In the genomic region with DNA sequence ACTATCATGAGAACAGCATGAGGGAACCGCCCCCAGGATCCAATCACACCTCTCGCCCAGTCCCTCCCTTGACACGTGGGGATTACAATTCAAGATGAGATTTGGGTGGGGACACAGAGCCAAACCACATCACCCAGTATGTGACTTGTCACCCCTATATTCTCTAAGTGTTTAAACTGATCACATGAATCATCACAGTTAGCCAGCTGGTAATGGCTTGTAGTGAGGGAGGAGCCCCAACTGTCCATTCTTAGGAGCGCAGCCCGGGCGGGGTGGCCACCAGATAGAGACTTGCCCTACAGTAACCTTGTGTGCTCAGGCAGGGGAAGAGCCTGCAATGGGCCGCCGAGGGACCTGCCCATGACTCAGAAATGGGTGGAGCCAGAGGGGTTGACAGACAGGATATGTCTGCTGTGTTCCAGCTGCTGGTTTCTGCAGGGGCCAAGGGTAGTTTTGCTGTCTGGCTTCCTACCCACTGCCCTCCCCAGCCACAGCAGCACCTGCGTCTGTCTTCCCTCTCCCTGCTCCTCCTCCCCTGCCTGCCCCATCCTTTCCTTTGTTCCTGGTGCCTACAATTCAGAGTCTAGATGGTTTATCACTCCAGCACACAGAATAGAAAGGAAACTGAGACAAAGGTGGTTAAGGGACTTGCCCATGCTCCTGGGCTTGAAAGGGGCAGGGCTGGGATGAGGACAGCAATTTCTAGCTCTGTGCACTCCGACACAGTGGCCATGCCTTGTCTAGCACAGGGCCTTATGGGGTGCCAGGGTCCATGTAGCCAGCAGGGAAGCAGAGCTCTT, we compare ENCODE assay signal across 1 cellular context.
TF ChIP-seq lines count a peak whose summit lies in the region.

No MANE protein-coding gene starts in this region.

TF ChIP-seq in K562, 482 proteins besides CTCF, POLR2A, EP300 and RAD21:
- TF ChIP-seq, protein P1, sequence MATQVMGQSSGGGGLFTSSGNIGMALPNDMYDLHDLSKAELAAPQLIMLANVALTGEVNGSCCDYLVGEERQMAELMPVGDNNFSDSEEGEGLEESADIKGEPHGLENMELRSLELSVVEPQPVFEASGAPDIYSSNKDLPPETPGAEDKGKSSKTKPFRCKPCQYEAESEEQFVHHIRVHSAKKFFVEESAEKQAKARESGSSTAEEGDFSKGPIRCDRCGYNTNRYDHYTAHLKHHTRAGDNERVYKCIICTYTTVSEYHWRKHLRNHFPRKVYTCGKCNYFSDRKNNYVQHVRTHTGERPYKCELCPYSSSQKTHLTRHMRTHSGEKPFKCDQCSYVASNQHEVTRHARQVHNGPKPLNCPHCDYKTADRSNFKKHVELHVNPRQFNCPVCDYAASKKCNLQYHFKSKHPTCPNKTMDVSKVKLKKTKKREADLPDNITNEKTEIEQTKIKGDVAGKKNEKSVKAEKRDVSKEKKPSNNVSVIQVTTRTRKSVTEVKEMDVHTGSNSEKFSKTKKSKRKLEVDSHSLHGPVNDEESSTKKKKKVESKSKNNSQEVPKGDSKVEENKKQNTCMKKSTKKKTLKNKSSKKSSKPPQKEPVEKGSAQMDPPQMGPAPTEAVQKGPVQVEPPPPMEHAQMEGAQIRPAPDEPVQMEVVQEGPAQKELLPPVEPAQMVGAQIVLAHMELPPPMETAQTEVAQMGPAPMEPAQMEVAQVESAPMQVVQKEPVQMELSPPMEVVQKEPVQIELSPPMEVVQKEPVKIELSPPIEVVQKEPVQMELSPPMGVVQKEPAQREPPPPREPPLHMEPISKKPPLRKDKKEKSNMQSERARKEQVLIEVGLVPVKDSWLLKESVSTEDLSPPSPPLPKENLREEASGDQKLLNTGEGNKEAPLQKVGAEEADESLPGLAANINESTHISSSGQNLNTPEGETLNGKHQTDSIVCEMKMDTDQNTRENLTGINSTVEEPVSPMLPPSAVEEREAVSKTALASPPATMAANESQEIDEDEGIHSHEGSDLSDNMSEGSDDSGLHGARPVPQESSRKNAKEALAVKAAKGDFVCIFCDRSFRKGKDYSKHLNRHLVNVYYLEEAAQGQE (CRISPR knock-in tag; IDR thresholded peaks at IDR 0.05; ENCODE audit: low read depth), result no peak
- peak; percentile 88 for TF ChIP-seq ZFP36 (IDR thresholded peaks at IDR 0.05; ENCODE audit: low read depth, low read length, partially characterized antibody)
- TF ChIP-seq USF1 (CRISPR knock-in tag; IDR thresholded peaks at IDR 0.05), result peak; percentile 33
- peak; percentile 44; the same call in 1 of the 2 replicates for TF ChIP-seq L3MBTL2 (IDR thresholded peaks at IDR 0.05)
- TF ChIP-seq JUN (IDR thresholded peaks at IDR 0.05; ENCODE audit: borderline replicate concordance, low read depth, low read length), result 0 out of 2 replicates have a peak, but pooled peaks have one; percentile 10
- TF ChIP-seq JUN (CRISPR knock-in tag; IDR thresholded peaks at IDR 0.05; ENCODE audit: borderline replicate concordance), result no peak
- TF ChIP-seq TFAP4 (CRISPR knock-in tag; IDR thresholded peaks at IDR 0.05; ENCODE audit: borderline replicate concordance), result peak; percentile 85
- TF ChIP-seq ZNF512 (tag; IDR thresholded peaks at IDR 0.05), result 0 out of 2 replicates have a peak, but pooled peaks have one; percentile 23
- peak; percentile 54 for TF ChIP-seq FOSL1 (tag; conservative IDR thresholded peaks at IDR 0.05)
- TF ChIP-seq, protein P2, sequence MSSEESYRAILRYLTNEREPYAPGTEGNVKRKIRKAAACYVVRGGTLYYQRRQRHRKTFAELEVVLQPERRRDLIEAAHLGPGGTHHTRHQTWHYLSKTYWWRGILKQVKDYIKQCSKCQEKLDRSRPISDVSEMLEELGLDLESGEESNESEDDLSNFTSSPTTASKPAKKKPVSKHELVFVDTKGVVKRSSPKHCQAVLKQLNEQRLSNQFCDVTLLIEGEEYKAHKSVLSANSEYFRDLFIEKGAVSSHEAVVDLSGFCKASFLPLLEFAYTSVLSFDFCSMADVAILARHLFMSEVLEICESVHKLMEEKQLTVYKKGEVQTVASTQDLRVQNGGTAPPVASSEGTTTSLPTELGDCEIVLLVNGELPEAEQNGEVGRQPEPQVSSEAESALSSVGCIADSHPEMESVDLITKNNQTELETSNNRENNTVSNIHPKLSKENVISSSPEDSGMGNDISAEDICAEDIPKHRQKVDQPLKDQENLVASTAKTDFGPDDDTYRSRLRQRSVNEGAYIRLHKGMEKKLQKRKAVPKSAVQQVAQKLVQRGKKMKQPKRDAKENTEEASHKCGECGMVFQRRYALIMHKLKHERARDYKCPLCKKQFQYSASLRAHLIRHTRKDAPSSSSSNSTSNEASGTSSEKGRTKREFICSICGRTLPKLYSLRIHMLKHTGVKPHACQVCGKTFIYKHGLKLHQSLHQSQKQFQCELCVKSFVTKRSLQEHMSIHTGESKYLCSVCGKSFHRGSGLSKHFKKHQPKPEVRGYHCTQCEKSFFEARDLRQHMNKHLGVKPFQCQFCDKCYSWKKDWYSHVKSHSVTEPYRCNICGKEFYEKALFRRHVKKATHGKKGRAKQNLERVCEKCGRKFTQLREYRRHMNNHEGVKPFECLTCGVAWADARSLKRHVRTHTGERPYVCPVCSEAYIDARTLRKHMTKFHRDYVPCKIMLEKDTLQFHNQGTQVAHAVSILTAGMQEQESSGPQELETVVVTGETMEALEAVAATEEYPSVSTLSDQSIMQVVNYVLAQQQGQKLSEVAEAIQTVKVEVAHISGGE (CRISPR knock-in tag; IDR thresholded peaks at IDR 0.05), result no peak
- TF ChIP-seq, protein P3, sequence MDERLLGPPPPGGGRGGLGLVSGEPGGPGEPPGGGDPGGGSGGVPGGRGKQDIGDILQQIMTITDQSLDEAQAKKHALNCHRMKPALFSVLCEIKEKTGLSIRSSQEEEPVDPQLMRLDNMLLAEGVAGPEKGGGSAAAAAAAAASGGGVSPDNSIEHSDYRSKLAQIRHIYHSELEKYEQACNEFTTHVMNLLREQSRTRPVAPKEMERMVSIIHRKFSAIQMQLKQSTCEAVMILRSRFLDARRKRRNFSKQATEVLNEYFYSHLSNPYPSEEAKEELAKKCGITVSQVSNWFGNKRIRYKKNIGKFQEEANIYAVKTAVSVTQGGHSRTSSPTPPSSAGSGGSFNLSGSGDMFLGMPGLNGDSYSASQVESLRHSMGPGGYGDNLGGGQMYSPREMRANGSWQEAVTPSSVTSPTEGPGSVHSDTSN (CRISPR knock-in tag; IDR thresholded peaks at IDR 0.05; ENCODE audit: low read depth), result no peak
- TF ChIP-seq, protein P3 (tag; conservative IDR thresholded peaks at IDR 0.05; ENCODE audit: low read depth), result peak; percentile 31; the same call in 1 of the 2 replicates
- TF ChIP-seq MXI1 (IDR thresholded peaks at IDR 0.05; ENCODE audit: low read depth, low read length), result no peak
- TF ChIP-seq GTF2A2 (tag; IDR thresholded peaks at IDR 0.05), result no peak
- TF ChIP-seq JUND (IDR thresholded peaks at IDR 0.05; ENCODE audit: borderline replicate concordance, low read depth, low read length), result peak; percentile 32; the same call in 1 of the 2 replicates
- peak; percentile 31; the same call in 1 of the 3 replicates for TF ChIP-seq JUND (tag; IDR thresholded peaks at IDR 0.05; ENCODE audit: borderline replicate concordance, low read depth, low read length)
- TF ChIP-seq SUPT5H (IDR thresholded peaks at IDR 0.05), result no peak
- TF ChIP-seq KDM5B (IDR thresholded peaks at IDR 0.05; ENCODE audit: insufficient replicate concordance, low read depth, low read length), result no peak
- TF ChIP-seq, protein P4, sequence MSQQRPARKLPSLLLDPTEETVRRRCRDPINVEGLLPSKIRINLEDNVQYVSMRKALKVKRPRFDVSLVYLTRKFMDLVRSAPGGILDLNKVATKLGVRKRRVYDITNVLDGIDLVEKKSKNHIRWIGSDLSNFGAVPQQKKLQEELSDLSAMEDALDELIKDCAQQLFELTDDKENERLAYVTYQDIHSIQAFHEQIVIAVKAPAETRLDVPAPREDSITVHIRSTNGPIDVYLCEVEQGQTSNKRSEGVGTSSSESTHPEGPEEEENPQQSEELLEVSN (IDR thresholded peaks at IDR 0.05; ENCODE audit: borderline replicate concordance in 1 of 2, extremely low read depth in 1 of 2, insufficient read depth in 1 of 2, insufficient read length in 1 of 2, low read depth in 1 of 2, low read length in 1 of 2, poor library complexity in 1 of 2, severe bottlenecking in 1 of 2), result peak in 1 of 2 experiments; percentile 65
- TF ChIP-seq, protein P5, sequence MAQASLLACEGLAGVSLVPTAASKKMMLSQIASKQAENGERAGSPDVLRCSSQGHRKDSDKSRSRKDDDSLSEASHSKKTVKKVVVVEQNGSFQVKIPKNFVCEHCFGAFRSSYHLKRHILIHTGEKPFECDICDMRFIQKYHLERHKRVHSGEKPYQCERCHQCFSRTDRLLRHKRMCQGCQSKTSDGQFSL (CRISPR knock-in tag; IDR thresholded peaks at IDR 0.05), result no peak
- TF ChIP-seq, protein P5 (tag; IDR thresholded peaks at IDR 0.05), result no peak
- TF ChIP-seq NRF1 (conservative IDR thresholded peaks at IDR 0.05 in 1 of 2, IDR thresholded peaks at IDR 0.05 in 1 of 2), result peak; percentile 31 to 46; a peak in 2 of 4 replicates
- peak; percentile 64 for TF ChIP-seq SMAD4 (CRISPR knock-in tag; conservative IDR thresholded peaks at IDR 0.05)
- TF ChIP-seq, protein P6, sequence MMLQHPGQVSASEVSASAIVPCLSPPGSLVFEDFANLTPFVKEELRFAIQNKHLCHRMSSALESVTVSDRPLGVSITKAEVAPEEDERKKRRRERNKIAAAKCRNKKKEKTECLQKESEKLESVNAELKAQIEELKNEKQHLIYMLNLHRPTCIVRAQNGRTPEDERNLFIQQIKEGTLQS (IDR thresholded peaks at IDR 0.05), result 0 out of 2 replicates have a peak, but pooled peaks have one; percentile 25
- TF ChIP-seq, protein P6 (CRISPR knock-in tag; conservative IDR thresholded peaks at IDR 0.05), result no peak
- TF ChIP-seq, protein P7, sequence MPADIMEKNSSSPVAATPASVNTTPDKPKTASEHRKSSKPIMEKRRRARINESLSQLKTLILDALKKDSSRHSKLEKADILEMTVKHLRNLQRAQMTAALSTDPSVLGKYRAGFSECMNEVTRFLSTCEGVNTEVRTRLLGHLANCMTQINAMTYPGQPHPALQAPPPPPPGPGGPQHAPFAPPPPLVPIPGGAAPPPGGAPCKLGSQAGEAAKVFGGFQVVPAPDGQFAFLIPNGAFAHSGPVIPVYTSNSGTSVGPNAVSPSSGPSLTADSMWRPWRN (IDR thresholded peaks at IDR 0.05; ENCODE audit: low read depth), result no peak
- TF ChIP-seq MEIS2 (IDR thresholded peaks at IDR 0.05; ENCODE audit: partially characterized antibody), result peak; percentile 22
- no peak for TF ChIP-seq HNRNPLL (IDR thresholded peaks at IDR 0.05; ENCODE audit: low read depth, low read length, poor library complexity, severe bottlenecking)
- TF ChIP-seq HMBOX1 (IDR thresholded peaks at IDR 0.05), result peak; percentile 27; the same call in 1 of the 2 replicates
- TF ChIP-seq SAFB (IDR thresholded peaks at IDR 0.05; ENCODE audit: borderline replicate concordance, low read depth, low read length), result no peak
- peak; percentile 93; the same call in 1 of the 2 replicates for TF ChIP-seq NR1H2 (CRISPR knock-in tag; IDR thresholded peaks at IDR 0.05)
- TF ChIP-seq, protein P8, sequence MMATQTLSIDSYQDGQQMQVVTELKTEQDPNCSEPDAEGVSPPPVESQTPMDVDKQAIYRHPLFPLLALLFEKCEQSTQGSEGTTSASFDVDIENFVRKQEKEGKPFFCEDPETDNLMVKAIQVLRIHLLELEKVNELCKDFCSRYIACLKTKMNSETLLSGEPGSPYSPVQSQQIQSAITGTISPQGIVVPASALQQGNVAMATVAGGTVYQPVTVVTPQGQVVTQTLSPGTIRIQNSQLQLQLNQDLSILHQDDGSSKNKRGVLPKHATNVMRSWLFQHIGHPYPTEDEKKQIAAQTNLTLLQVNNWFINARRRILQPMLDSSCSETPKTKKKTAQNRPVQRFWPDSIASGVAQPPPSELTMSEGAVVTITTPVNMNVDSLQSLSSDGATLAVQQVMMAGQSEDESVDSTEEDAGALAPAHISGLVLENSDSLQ (IDR thresholded peaks at IDR 0.05), result peak; percentile 89
